ENCODE assay signal across 8 cellular contexts in genomic region chr2:239035361-239035814, GRCh38.
A peak's percentile ranks its signal among the peaks of the same experiment; 100 is the strongest.
DNase-seq lines count a peak whose midpoint lies in the region; ATAC-seq, FAIRE-seq and TF ChIP-seq lines count a peak whose summit lies in the region.

No MANE protein-coding gene starts in this region.

- peak; percentile 43 to 98 (median 83) for TF ChIP-seq CTCF in gastrocnemius medialis (IDR thresholded peaks at IDR 0.05 in 4 of 5, conservative IDR thresholded peaks at IDR 0.05 in 1 of 5)

- H3K36me3 Mint-ChIP-seq in activated naive CD4-positive, alpha-beta T cell treated with anti-CD3 and anti-CD28 coated beads for 36 hours (ENCODE audit: low read depth): no peaks in the 10 kb centered on the region

- no peaks in the 10 kb centered on the region for H3K9me3 ChIP-seq in SJCRH30 (replicated peaks)
- H3K9me3 ChIP-seq in gastrocnemius medialis: no peaks in the 10 kb centered on the region

- H3K4me1 Mint-ChIP-seq in activated naive CD4-positive, alpha-beta T cell treated with anti-CD3 and anti-CD28 coated beads for 36 hours (ENCODE audit: low read depth): no peaks in the 10 kb centered on the region

- FAIRE-seq in GM18507 (lab: Jason Lieb, UNC): no peak

- H3K4me3 ChIP-seq in SJCRH30: no peak overlapping the region
- H3K4me3 ChIP-seq in gastrocnemius medialis: no peak overlapping the region

- no peaks in the 10 kb centered on the region for H3K36me3 ChIP-seq in SJCRH30
- no peaks in the 10 kb centered on the region for H3K36me3 ChIP-seq in gastrocnemius medialis

- no peak overlapping the region for H3K27ac ChIP-seq in SJCRH30
- no peak overlapping the region for H3K27ac ChIP-seq in gastrocnemius medialis

- H3K27me3 Mint-ChIP-seq in activated naive CD4-positive, alpha-beta T cell treated with anti-CD3 and anti-CD28 coated beads for 36 hours (ENCODE audit: low read depth): peaks cover 12% of the 10 kb centered on the region

- H3K9me3 Mint-ChIP-seq in activated naive CD4-positive, alpha-beta T cell treated with anti-CD3 and anti-CD28 coated beads for 36 hours: no peaks in the 10 kb centered on the region

- no peak overlapping the region for H3K4me3 Mint-ChIP-seq in activated naive CD4-positive, alpha-beta T cell treated with anti-CD3 and anti-CD28 coated beads for 36 hours

- CTCF ChIA-PET in activated naive CD4-positive, alpha-beta T cell treated with anti-CD3 and anti-CD28 coated beads for 36 hours (lab: Charles Lee): interaction anchor here (0.5 kb wide), 1 partner anchor 663 kb away, joined by 3 read pairs; no protein-coding TSS in a partner anchor

- H3K27ac Mint-ChIP-seq in activated naive CD4-positive, alpha-beta T cell treated with anti-CD3 and anti-CD28 coated beads for 36 hours: no peak overlapping the region

- in situ Hi-C loops in gastrocnemius medialis (cut with MboI; ENCODE audit: low sequenced_read_pairs in 4 of 4): loop anchor here (10.0 to 25.0 kb wide), 5 partner anchors 849 to 1102 kb away; partner anchors contain the start of genes COPS9 (in 1 of the 4) and OTOS (in 1 of the 4)

- intact Hi-C loops in activated naive CD4-positive, alpha-beta T cell treated with anti-CD3 and anti-CD28 coated beads for 36 hours (cut with micrococcal nuclease): loop anchor here (1.0 to 10.0 kb wide), 4 partner anchors 69 to 847 kb away; partner anchors contain the start of gene HDAC4
- intact Hi-C loops in cardiac septum (cut with DNase I) (loop anchor here (5.0 to 10.0 kb wide), 4 partner anchors 72 to 1107 kb away; partner anchors contain the start of gene OTOS), gastrocnemius medialis (cut with DNase I; ENCODE audit: low total_unique reads) (loop anchor here (1.0 to 2.0 kb wide), 2 partner anchors 956 to 1107 kb away; no protein-coding TSS in a partner anchor)

- ATAC-seq in gastrocnemius medialis (peak; percentile 75 to 76), GM19397 (IDR thresholded peaks at IDR 0.05; ENCODE audit: unreplicated experiment) (no peak), GM18861 (IDR thresholded peaks at IDR 0.05; ENCODE audit: unreplicated experiment) (no peak)

- no peak for TF ChIP-seq POLR2A in gastrocnemius medialis (IDR thresholded peaks at IDR 0.05)

- H3K27me3 ChIP-seq in SJCRH30 (no peaks in the 10 kb centered on the region), gastrocnemius medialis (peaks cover 0 to 10% (median 6%) of the 10 kb centered on the region in 3 donors)

- DNase-seq in 8988T: peak; percentile 99
- peak; percentile 69 for DNase-seq in GM18507 (ENCODE audit: extremely low spot score, insufficient read length, low read depth)
- DNase-seq in SJCRH30: peak; percentile 30 to 62
- peak; percentile 72 for DNase-seq in activated naive CD4-positive, alpha-beta T cell treated with anti-CD3 and anti-CD28 coated beads for 36 hours
- DNase-seq in cardiac septum (ENCODE audit: low spot score): peak; percentile 83
- DNase-seq in gastrocnemius medialis: peak in 1 of 2 donors; percentile 42

- H3K4me1 ChIP-seq in SJCRH30: no peaks in the 10 kb centered on the region
- peaks cover 5 to 10% of the 10 kb centered on the region in 2 donors for H3K4me1 ChIP-seq in gastrocnemius medialis

Comparison
In these comparisons a context has a peak if more than half of its experiments do, and no peak if none do; other contexts are left out.
1. ATAC-seq: peak in gastrocnemius medialis (2 of 2); none in GM19397 (single experiment) and GM18861 (single experiment).